Comparison of ENCODE assay signal across 8 cellular contexts in genomic region chr6:106098383-106099234, GRCh38.
DNase-seq lines count a peak whose midpoint lies in the region; ATAC-seq and TF ChIP-seq lines count a peak whose summit lies in the region.

No MANE protein-coding gene starts in this region.

- H3K9me3 ChIP-seq in mucosa of rectum (ENCODE audit: control insufficient read depth in 2 of 2, low read length in 2 of 2): no peaks in the 10 kb centered on the region

- H3K9ac ChIP-seq in mucosa of rectum (ENCODE audit: low read depth in 1 of 2, low read length in 2 of 2): peak overlapping the region; percentile 79 to 86

- H3K27ac ChIP-seq in mucosa of rectum (ENCODE audit: low read depth in 2 of 2, low read length in 2 of 2): peak overlapping the region; percentile 90 to 94

- H3K36me3 ChIP-seq in mucosa of rectum (ENCODE audit: control insufficient read depth in 2 of 2, insufficient read depth in 2 of 2, low read length in 2 of 2): no peaks in the 10 kb centered on the region

- peak overlapping the region; percentile 64 for H3K4me3 ChIP-seq in GM12864 (ENCODE audit: low read depth, low read length)
- peak overlapping the region; percentile 37 to 44 for H3K4me3 ChIP-seq in cardiac fibroblast (replicated peaks in 1 of 2; ENCODE audit: low read depth in 2 of 2, low read length in 2 of 2)
- peak overlapping the region; percentile 88 to 90 for H3K4me3 ChIP-seq in mucosa of rectum (ENCODE audit: low read length in 2 of 2)

- peak; percentile 38 for ATAC-seq in HG03066 (IDR thresholded peaks at IDR 0.05; ENCODE audit: low read depth, unreplicated experiment)
- ATAC-seq in stimulated activated naive CD8-positive, alpha-beta T cell treated with anti-CD3 and anti-CD28 coated beads, Interleukin-15, Interleukin-2, amounts not matched to agents 100 U/mL and 50 U/mL, for 24 hours: peak; percentile 85

- DNase-seq in GM12864 (ENCODE audit: low read depth) (peak; percentile 77), UCSD-AML1 (lab: John Stamatoyannopoulos, UW; ENCODE audit: unreplicated experiment) (peak; percentile 29), cardiac fibroblast (ENCODE audit: low read depth in 2 of 2) (peak; percentile 71 to 72), NCI-H2029 treated with DMSO at 0.1 percent for 48 hours (lab: John Stamatoyannopoulos, UW) (no peak), HuH-7.5 (ENCODE audit: low spot score) (no peak)
- DNase-seq in stimulated activated naive CD8-positive, alpha-beta T cell treated with anti-CD3 and anti-CD28 coated beads, Interleukin-15, Interleukin-2, amounts not matched to agents 100 U/mL and 50 U/mL, for 24 hours: peak; percentile 79

- TF ChIP-seq CTCF in GM12864 (IDR thresholded peaks at IDR 0.05; ENCODE audit: low read depth, low read length, missing control alignments) (no peak), cardiac fibroblast (IDR thresholded peaks at IDR 0.05; ENCODE audit: low read depth, low read length) (no peak)

- H3K27me3 ChIP-seq in mucosa of rectum (ENCODE audit: control insufficient read depth in 2 of 2, insufficient read depth in 2 of 2, low read length in 2 of 2): no peaks in the 10 kb centered on the region

- H3K4me1 ChIP-seq in mucosa of rectum (ENCODE audit: control insufficient read depth in 2 of 2, insufficient read depth in 2 of 2, low read length in 2 of 2): peaks cover 19 to 22% of the 10 kb centered on the region in 2 donors

Comparison
In these comparisons a context has a peak if more than half of its experiments do, and no peak if none do; other contexts are left out.
1. DNase-seq: peak in GM12864 (single experiment), UCSD-AML1 (single experiment), cardiac fibroblast (2 of 2) and stimulated activated naive CD8-positive, alpha-beta T cell treated with anti-CD3 and anti-CD28 coated beads, Interleukin-15, Interleukin-2, amounts not matched to agents 100 U/mL and 50 U/mL, for 24 hours (single experiment); none in NCI-H2029 treated with DMSO at 0.1 percent for 48 hours (single experiment) and HuH-7.5 (single experiment).
2. Peak in every context shown above with its lines, with median percentiles within 50 percentile points of each other: H3K4me3 ChIP-seq.